ENCODE assay signal across 9 cellular contexts in the genomic region with DNA sequence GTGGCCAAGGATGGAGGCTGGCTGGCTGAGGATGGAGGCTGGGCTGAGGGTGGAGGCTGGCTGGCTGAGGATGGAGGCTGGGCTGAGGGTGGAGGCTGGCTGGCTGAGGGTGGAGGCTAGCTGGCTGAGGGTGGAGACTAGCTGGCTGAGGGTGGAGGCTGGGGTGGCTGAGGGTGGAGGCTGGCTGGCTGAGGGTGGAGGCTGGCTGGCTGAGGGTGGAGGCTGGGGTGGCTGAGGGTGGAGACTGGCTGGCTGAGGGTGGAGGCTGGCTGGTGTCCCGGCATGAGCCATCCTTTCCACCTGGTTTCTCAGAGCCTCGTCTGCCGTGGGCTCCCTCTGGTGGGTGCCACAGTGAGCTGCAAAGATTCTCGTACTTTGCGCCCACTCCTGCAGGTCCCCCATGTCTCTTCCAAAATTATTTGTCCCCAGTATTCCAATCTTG.
A peak's percentile ranks its signal among the peaks of the same experiment; 100 is the strongest.
DNase-seq lines count a peak whose midpoint lies in the region; ATAC-seq and TF ChIP-seq lines count a peak whose summit lies in the region.
"Had no signal": no experiment of that assay in that cellular context is flagged by ENCODE, and none has a peak within 500 bp of the region (broad histone marks: within the 10 kb centered on the region; RNA-seq: fewer than 3 reads in every experiment).

No MANE protein-coding gene starts in this region.

- peak; percentile 57 for ATAC-seq in esophagus mucosa
- ATAC-seq in HG03045 (IDR thresholded peaks at IDR 0.05; ENCODE audit: unreplicated experiment) = no peak

- H3K4me3 Mint-ChIP-seq in CD14-positive monocyte = no peak overlapping the region

- no peak overlapping the region for H3K4me3 ChIP-seq in OCI-LY7 (ENCODE audit: low read depth, low read length, poor library complexity, severe bottlenecking)
- H3K4me3 ChIP-seq: HAP-1 had no signal

- POLR2A ChIA-PET in GM10248 (lab: Yijun Ruan, JAX) = no interaction called here
- POLR2A ChIA-PET in OCI-LY7 (lab: Charles Lee) = interaction anchor here (0.7 kb wide), 1 partner anchor 16 kb away, joined by 5 read pairs; no protein-coding TSS in a partner anchor

- H3K9me3 ChIP-seq in OCI-LY7 (ENCODE audit: low read length) = no peaks in the 10 kb centered on the region

- no peak overlapping the region for H3K27ac ChIP-seq in OCI-LY7 (ENCODE audit: low read depth, low read length, poor library complexity, severe bottlenecking)

- peaks cover 2 to 9% (median 6%) of the 10 kb centered on the region in 3 donors for H3K27me3 Mint-ChIP-seq in CD14-positive monocyte (ENCODE audit: low read depth in 3 of 3)

- DNase-seq in A172 (ENCODE audit: low spot score) (peak; percentile 74), GM10248 (ENCODE audit: extremely low spot score) (no peak), OCI-LY7 (ENCODE audit: low spot score) (peak; percentile 73), posterior vena cava (ENCODE audit: low spot score) (peak; percentile 78), MV-4-11 (lab: John Stamatoyannopoulos, UW) (no peak), CD14-positive monocyte (ENCODE audit: low spot score) (no peak)

- H3K4me1 Mint-ChIP-seq in CD14-positive monocyte = peaks cover 1% of the 10 kb centered on the region

- no peaks in the 10 kb centered on the region for H3K36me3 Mint-ChIP-seq in CD14-positive monocyte

- H3K27ac Mint-ChIP-seq in CD14-positive monocyte = peak overlapping the region in 1 of 7 donors; percentile 72

- H3K4me2 ChIP-seq in OCI-LY7 (ENCODE audit: low read length) = no peak overlapping the region

- CTCF ChIA-PET in GM10248 (lab: Yijun Ruan, JAX) (no interaction called here), OCI-LY7 (lab: Charles Lee; ENCODE audit: unreplicated experiment) (interaction anchor here (0.5 kb wide), 1 partner anchor 1709 kb away, joined by 3 read pairs; no protein-coding TSS in a partner anchor)

- intact Hi-C loops in OCI-LY7 (cut with micrococcal nuclease; ENCODE audit: unreplicated experiment) (loop anchor here (1.0 to 10.0 kb wide), 4 partner anchors 94 to 646 kb away; a partner anchor contains a TSS), posterior vena cava (cut with DNase I) (no loop called here), CD14-positive monocyte (cut with micrococcal nuclease) (no loop called here)

- H3K36me3 ChIP-seq in OCI-LY7 (ENCODE audit: insufficient read depth, low read length) = no peaks in the 10 kb centered on the region
- H3K36me3 ChIP-seq: HAP-1 had no signal

- TF ChIP-seq CTCF in GM10248 (IDR thresholded peaks at IDR 0.05; ENCODE audit: control extremely low read depth, extremely low read depth, low read depth, missing control alignments) = peak; percentile 33
- peak; percentile 71 for TF ChIP-seq CTCF in OCI-LY7 (conservative IDR thresholded peaks at IDR 0.05; ENCODE audit: low read length)
- no peak for TF ChIP-seq CTCF in CD14-positive monocyte (IDR thresholded peaks at IDR 0.05)

- H4K20me1 ChIP-seq in OCI-LY7 (ENCODE audit: insufficient read depth, low read length) = no peaks in the 10 kb centered on the region

- peaks cover 3 to 14% (median 8%) of the 10 kb centered on the region in 7 donors for H3K9me3 Mint-ChIP-seq in CD14-positive monocyte

- H3K4me1 ChIP-seq in OCI-LY7 (ENCODE audit: insufficient read depth, low read length, poor library complexity, severe bottlenecking) = peaks cover 43% of the 10 kb centered on the region
- H3K4me1 ChIP-seq: HAP-1 had no signal

- no peak overlapping the region for H2AFZ ChIP-seq in OCI-LY7 (ENCODE audit: low read length)

- BruUV-seq in OCI-LY7 (replicated peaks; lab: Mats Ljungman, UMichigan) = no TSS peak

- H3K9me2 ChIP-seq in OCI-LY7 (ENCODE audit: insufficient read depth, low read length) = no peaks in the 10 kb centered on the region

- no peaks in the 10 kb centered on the region for H3K79me2 ChIP-seq in OCI-LY7 (ENCODE audit: insufficient read depth, low read depth, low read length)

Comparison
In these comparisons a context has a peak if more than half of its experiments do, and no peak if none do; other contexts are left out.
1. DNase-seq: peak in A172 (single experiment), OCI-LY7 (single experiment) and posterior vena cava (single experiment); none in GM10248 (single experiment), MV-4-11 (single experiment) and CD14-positive monocyte (single experiment).